Comparison of ENCODE assay signal across 21 cellular contexts in genomic region chr13:98384739-98385138, GRCh38.
DNase-seq lines count a peak whose midpoint lies in the region; TF ChIP-seq lines count a peak whose summit lies in the region.
"Had no signal": no experiment of that assay in that cellular context is flagged by ENCODE, and none has a peak within 500 bp of the region (broad histone marks: within the 10 kb centered on the region; RNA-seq: fewer than 3 reads in every experiment).

No MANE protein-coding gene starts in this region.

- no peaks in the 10 kb centered on the region for H3K9me3 ChIP-seq in AG04450 (ENCODE audit: control insufficient read depth, insufficient read depth, low read length)
- H3K9me3 ChIP-seq in OCI-LY3 (ENCODE audit: insufficient read depth, low read length), result no peaks in the 10 kb centered on the region
- H3K9me3 ChIP-seq in right atrium auricular region, result no peaks in the 10 kb centered on the region
- H3K9me3 ChIP-seq: A549, body of pancreas, ovary, upper lobe of right lung had no signal

- no peak overlapping the region for H2AFZ ChIP-seq in OCI-LY3 (ENCODE audit: low read depth, low read length)
- H2AFZ ChIP-seq: GM23338 had no signal

- peak overlapping the region; percentile 40 to 74 (median 62) for H3K27ac Mint-ChIP-seq in nephron
- H3K27ac Mint-ChIP-seq: activated CD8-positive, alpha-beta memory T cell treated with anti-CD3 and anti-CD28 coated beads, Interleukin-2, amount 10 ng/mL, durations not matched to agents 7 days and 5 days; GM23338; stimulated activated memory B cell treated with anti-CD40 and anti-IgM and Interleukin-4, amounts not matched to agents 10 μg/mL and 1 μg/mL and 100 μg/mL, for 72 hours had no signal

- no peak overlapping the region for H3K9ac ChIP-seq in OCI-LY3 (ENCODE audit: low read length)

- TF ChIP-seq CTCF in AG04450 (IDR thresholded peaks at IDR 0.05; ENCODE audit: low read depth, low read length) (no peak), OCI-LY3 (IDR thresholded peaks at IDR 0.05; ENCODE audit: low read depth, low read length) (no peak), epithelial cell of esophagus (IDR thresholded peaks at IDR 0.05; ENCODE audit: insufficient read depth, low read depth, low read length, missing control alignments) (no peak), nephron (IDR thresholded peaks at IDR 0.05; ENCODE audit: unreplicated experiment in 3 of 3) (no peak), right atrium auricular region (IDR thresholded peaks at IDR 0.05) (no peak)

- peak overlapping the region; percentile 15 for H3K4me2 ChIP-seq in OCI-LY3 (ENCODE audit: low read length)
- H3K4me2 ChIP-seq: A549, GM23338 had no signal

- no peaks in the 10 kb centered on the region for H4K20me1 ChIP-seq in OCI-LY3 (ENCODE audit: insufficient read depth, low read length)

- no peaks in the 10 kb centered on the region for H3K27me3 Mint-ChIP-seq in nephron (ENCODE audit: low read depth)

- no peaks in the 10 kb centered on the region for H3K27me3 ChIP-seq in AG04450 (ENCODE audit: control insufficient read depth, insufficient read depth, low read length)
- H3K27me3 ChIP-seq in OCI-LY3 (ENCODE audit: low read depth, low read length), result 0 out of 2 replicates have a peak, but pooled peaks cover 2% of the 10 kb centered on the region
- H3K27me3 ChIP-seq in right atrium auricular region, result no peaks in the 10 kb centered on the region
- H3K27me3 ChIP-seq: body of pancreas, ovary, upper lobe of right lung had no signal

- H3K79me2 ChIP-seq in OCI-LY3 (ENCODE audit: low read length), result no peaks in the 10 kb centered on the region

- H3K27ac ChIP-seq in AG04450 (ENCODE audit: low read depth, low read length), result peak overlapping the region; percentile 31
- no peak overlapping the region for H3K27ac ChIP-seq in OCI-LY3 (ENCODE audit: low read length)
- no peak overlapping the region for H3K27ac ChIP-seq in right atrium auricular region
- H3K27ac ChIP-seq: A549, body of pancreas, ovary, upper lobe of right lung had no signal

- H3K4me3 ChIP-seq in AG04450 (ENCODE audit: low read depth, low read length) (no peak overlapping the region), OCI-LY3 (ENCODE audit: low read length) (no peak overlapping the region), epithelial cell of esophagus (ENCODE audit: low read length) (no peak overlapping the region), right atrium auricular region (no peak overlapping the region)
- H3K4me3 ChIP-seq: A549, body of pancreas, GM23338, ovary, upper lobe of right lung had no signal

- H3K36me3 ChIP-seq in OCI-LY3 (replicated peaks; ENCODE audit: low read depth, low read length) (no peaks in the 10 kb centered on the region), right atrium auricular region (peaks cover 12% of the 10 kb centered on the region)
- H3K36me3 ChIP-seq: ovary had no signal

- CTCF ChIA-PET in AG04450 (lab: Charles Lee), result interaction anchor here (1.4 to 1.8 kb wide), 2 partner anchors 12 to 61 kb away, joined by 3 to 10 read pairs; no protein-coding TSS in a partner anchor

- H3K4me1 ChIP-seq in OCI-LY3 (ENCODE audit: low read length) (0 out of 2 replicates have a peak, but pooled peaks cover 8% of the 10 kb centered on the region), right atrium auricular region (peaks cover 0 to 9% of the 10 kb centered on the region in 2 donors)
- H3K4me1 ChIP-seq: A549, body of pancreas had no signal

- H3K36me3 Mint-ChIP-seq in nephron (ENCODE audit: low read depth), result peaks cover 84% of the 10 kb centered on the region
- H3K36me3 Mint-ChIP-seq: activated CD8-positive, alpha-beta memory T cell treated with anti-CD3 and anti-CD28 coated beads, Interleukin-2, amount 10 ng/mL, durations not matched to agents 7 days and 5 days; CD8-positive, alpha-beta memory T cell; stimulated activated memory B cell treated with anti-CD40 and anti-IgM and Interleukin-4, amounts not matched to agents 10 μg/mL and 1 μg/mL and 100 μg/mL, for 72 hours had no signal

- H3K9me3 Mint-ChIP-seq in nephron, result no peaks in the 10 kb centered on the region
- H3K9me3 Mint-ChIP-seq: CD8-positive, alpha-beta memory T cell; GM23338; stimulated activated memory B cell treated with anti-CD40 and anti-IgM and Interleukin-4, amounts not matched to agents 10 μg/mL and 1 μg/mL and 100 μg/mL, for 72 hours had no signal

- POLR2A ChIA-PET in AG04450 (lab: Yijun Ruan, JAX), result no interaction called here

- no peak for DNase-seq in AG04450 (ENCODE audit: low read depth, low spot score)
- DNase-seq in epithelial cell of esophagus (ENCODE audit: low read depth), result peak; percentile 10
- DNase-seq in NCI-H2081 treated with DMSO at 0.1 percent for 48 hours (lab: John Stamatoyannopoulos, UW), result no peak
- no peak for DNase-seq in right atrium auricular region (ENCODE audit: low spot score)
- no peak for DNase-seq in activated naive CD4-positive, alpha-beta T cell treated with Interleukin-2 at 50 U/mL for 16 hours
- no peak for DNase-seq in iPS-NIHi7 (ENCODE audit: extremely low spot score)
- DNase-seq: activated CD8-positive, alpha-beta memory T cell treated with anti-CD3 and anti-CD28 coated beads, Interleukin-2, amount 10 ng/mL, durations not matched to agents 7 days and 5 days; activated gamma-delta T cell treated with Interleukin-2 at 50 U/mL for 16 hours; body of pancreas; CD8-positive, alpha-beta memory T cell; Karpas-422; NCI-H146; NCI-H446; ovary; small intestine; upper lobe of right lung had no signal

- H3K4me1 Mint-ChIP-seq in nephron, result peaks cover 48% of the 10 kb centered on the region
- H3K4me1 Mint-ChIP-seq: activated CD8-positive, alpha-beta memory T cell treated with anti-CD3 and anti-CD28 coated beads, Interleukin-2, amount 10 ng/mL, durations not matched to agents 7 days and 5 days; GM23338 had no signal

- no peak overlapping the region for H3K4me3 Mint-ChIP-seq in nephron
- H3K4me3 Mint-ChIP-seq: activated CD8-positive, alpha-beta memory T cell treated with anti-CD3 and anti-CD28 coated beads, Interleukin-2, amount 10 ng/mL, durations not matched to agents 7 days and 5 days; CD8-positive, alpha-beta memory T cell; GM23338; stimulated activated memory B cell treated with anti-CD40 and anti-IgM and Interleukin-4, amounts not matched to agents 10 μg/mL and 1 μg/mL and 100 μg/mL, for 72 hours had no signal
